ENCODE assay signal across 33 cellular contexts in the genomic region with DNA sequence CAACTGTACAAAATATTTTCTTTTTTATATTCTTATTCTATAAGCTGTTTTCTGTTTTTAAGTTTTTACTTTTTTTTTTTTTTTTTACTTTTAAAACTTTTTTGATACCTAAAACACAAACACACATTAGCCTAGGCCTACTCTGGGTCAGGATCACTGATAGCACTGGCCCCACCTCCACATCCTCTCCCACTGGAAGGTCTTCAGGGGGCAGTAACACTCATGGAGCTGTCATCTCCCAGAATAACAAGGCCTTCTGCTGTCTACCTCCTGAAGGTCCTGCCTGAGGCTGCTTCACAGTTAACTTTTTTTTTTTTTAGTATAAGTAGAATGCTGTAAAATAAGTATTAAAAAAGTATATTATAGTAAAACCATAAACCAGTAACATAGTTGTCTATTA.
"Had no signal": no experiment of that assay in that cellular context is flagged by ENCODE, and none has a peak within 500 bp of the region (broad histone marks: within the 10 kb centered on the region; RNA-seq: fewer than 3 reads in every experiment).

No MANE protein-coding gene starts in this region.

- H3K36me3 ChIP-seq: brain microvascular endothelial cell, WERI-Rb-1 had no signal

- DNase-seq: activated CD4-positive, alpha-beta T cell treated with anti-CD3 and anti-CD28 coated beads for 1 hour; activated CD4-positive, alpha-beta T cell treated with anti-CD3 and anti-CD28 coated beads for 48 hours; activated CD4-positive, CD25-positive, alpha-beta regulatory T cell; activated CD8-positive, alpha-beta T cell treated with anti-CD3 and anti-CD28 coated beads for 36 hours; activated effector memory CD4-positive, alpha-beta T cell treated with anti-CD3 and anti-CD28 coated beads, Interleukin-2, amount 50 U/mL, for 16 hours; activated naive CD4-positive, alpha-beta T cell; activated naive CD4-positive, alpha-beta T cell treated with anti-CD3 and anti-CD28 coated beads, Interleukin-2, amount 50 U/mL, for 16 hours; activated naive CD8-positive, alpha-beta T cell treated with anti-CD3 and anti-CD28 coated beads for 36 hours; activated T-cell treated with anti-CD3 and anti-CD28 coated beads, Interleukin-2, amount 50 U/mL, for 1 hour; activated T-cell treated with anti-CD3 and anti-CD28 coated beads, Interleukin-2, amount 50 U/mL, for 72 hours; amniotic stem cell; aorta; Karpas-422; MM.1S; MV-4-11; NCI-H1092; NCI-H1694; NCI-H1930; NCI-H2081 treated with DMSO at 0.1 percent for 48 hours; NCI-H345; NCI-H524 treated with DMSO at 0.1 percent for 48 hours; NCI-H748 treated with DMSO at 0.1 percent for 48 hours; NK-92 treated with Interleukin-12 subunit alpha and Interleukin-12 subunit beta, amount 100 ng/mL, for 24 hours; PC-3; SIG-M5; T-cell; T-helper 17 cell; WERI-Rb-1 had no signal

- ATAC-seq: activated CD8-positive, alpha-beta T cell treated with anti-CD3 and anti-CD28 coated beads for 36 hours; activated T-cell treated with anti-CD3 and anti-CD28 coated beads, Interleukin-2, amount 50 U/mL, for 72 hours; activated T-helper 17 cell treated with anti-CD3 and anti-CD28 coated beads, Interleukin-2, amount 50 U/mL, for 72 hours; PC-3; Right ventricle myocardium inferior; SK-N-SH treated with all-trans-retinoic acid at 6 μM for 48 hours; T-cell; T-helper 17 cell had no signal

- H3K27me3 ChIP-seq: brain microvascular endothelial cell had no signal

- H3K27ac ChIP-seq: brain microvascular endothelial cell, RWPE1, WERI-Rb-1 had no signal
